Comparison of ENCODE assay signal across 16 cellular contexts in genomic region chr14:101062611-101063010, GRCh38.
"Had no signal": no experiment of that assay in that cellular context is flagged by ENCODE, and none has a peak within 500 bp of the region (broad histone marks: within the 10 kb centered on the region; RNA-seq: fewer than 3 reads in every experiment).

No MANE protein-coding gene starts in this region.

- H3K27ac Mint-ChIP-seq: nephron progenitor cell; T-helper 2 cell treated with Interferon-gamma antibody and Interleukin-4, amounts not matched to agents 5 μg/mL and 100 μg/mL, for 36 hours had no signal

- H3K27me3 ChIP-seq: breast epithelium had no signal

- H3K4me3 ChIP-seq: breast epithelium, heart left ventricle, lower lobe of right lung, stomach, thoracic aorta had no signal

- DNase-seq: activated CD4-positive, CD25-positive, alpha-beta regulatory T cell treated with anti-CD3 and anti-CD28 coated beads, Interleukin-2, amount 50 U/mL, for 72 hours; activated naive CD4-positive, alpha-beta T cell treated with Interleukin-2 at 50 U/mL for 16 hours; activated T-cell treated with anti-CD3 and anti-CD28 coated beads for 4 hours; left cardiac atrium; lower lobe of right lung; nephron progenitor cell; stomach; SW 1271 had no signal

- H3K9ac ChIP-seq: parathyroid adenoma had no signal

- H2AFZ ChIP-seq: parathyroid adenoma had no signal

- H3K4me1 ChIP-seq: breast epithelium, heart left ventricle, lower lobe of right lung, parathyroid adenoma, stomach had no signal

- H3K79me2 ChIP-seq: parathyroid adenoma had no signal

- H3K4me3 Mint-ChIP-seq: nephron progenitor cell; T-helper 2 cell treated with Interferon-gamma antibody and Interleukin-4, amounts not matched to agents 5 μg/mL and 100 μg/mL, for 36 hours had no signal

- H3K27ac ChIP-seq: breast epithelium, heart left ventricle, lower lobe of right lung, parathyroid adenoma, stomach, thoracic aorta had no signal

- H3K9me3 ChIP-seq: lower lobe of right lung, thoracic aorta had no signal

- H3K4me1 Mint-ChIP-seq: nephron progenitor cell had no signal

- ATAC-seq: esophagus mucosa, heart left ventricle, left cardiac atrium, lower lobe of right lung had no signal

- H3K36me3 ChIP-seq: breast epithelium, lower lobe of right lung, stomach, thoracic aorta had no signal

- FAIRE-seq: endometrium, frontal cortex had no signal
